2 cellular contexts compared by ENCODE assay signal in the genomic region with DNA sequence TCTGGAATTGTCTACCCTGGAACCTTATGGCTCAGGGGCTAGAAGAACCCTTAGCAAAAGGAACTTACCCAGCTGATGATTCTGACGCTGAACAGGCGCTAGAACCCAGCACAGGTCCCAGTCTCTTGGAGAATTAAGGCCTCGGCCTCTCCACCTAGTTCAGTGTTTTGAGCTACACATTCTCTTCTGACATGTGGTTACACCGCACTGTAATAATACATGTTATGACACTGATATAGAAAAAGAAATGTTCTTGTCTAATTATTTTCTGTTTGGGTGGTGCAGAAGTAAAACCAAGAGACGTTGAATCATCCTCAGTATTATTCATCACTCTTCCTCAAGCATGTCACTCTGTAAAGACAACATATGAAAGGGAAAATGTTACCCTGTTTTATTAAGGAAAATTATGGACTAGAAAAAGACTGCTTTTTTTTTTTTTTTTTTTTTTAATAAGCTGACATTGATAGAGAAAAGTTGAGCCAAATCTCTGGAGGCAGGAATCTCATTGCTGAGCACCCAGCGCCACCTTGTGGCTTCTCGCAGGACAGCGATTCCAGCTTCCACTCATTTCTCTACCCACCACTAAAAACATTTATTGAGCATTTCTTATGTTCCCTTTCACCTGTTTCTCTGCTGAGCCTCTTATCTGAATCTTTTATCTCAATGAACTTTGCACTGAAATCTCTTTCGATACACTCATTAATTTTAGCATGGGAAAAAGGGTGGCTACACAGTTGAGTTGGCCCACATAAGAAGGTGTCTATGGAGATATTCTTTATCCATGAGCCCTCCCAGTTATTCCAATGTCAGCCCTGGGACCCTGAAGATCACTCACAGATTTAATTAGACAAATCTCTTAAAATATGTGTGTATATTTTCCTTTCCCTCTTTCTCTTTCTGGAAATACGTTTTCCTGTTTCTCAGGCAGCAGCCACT.
TF ChIP-seq lines count a peak whose summit lies in the region.

No MANE protein-coding gene starts in this region.

TF ChIP-seq in HEK293, 187 proteins besides CTCF, POLR2A, EP300 and RAD21 (continued from another document):
- no peak for TF ChIP-seq ZBTB10 (tag by site-specific recombination; IDR thresholded peaks at IDR 0.05)
- TF ChIP-seq HOXC10 (CRISPR knock-in tag; IDR thresholded peaks at IDR 0.05): no peak
- TF ChIP-seq, protein P1, sequence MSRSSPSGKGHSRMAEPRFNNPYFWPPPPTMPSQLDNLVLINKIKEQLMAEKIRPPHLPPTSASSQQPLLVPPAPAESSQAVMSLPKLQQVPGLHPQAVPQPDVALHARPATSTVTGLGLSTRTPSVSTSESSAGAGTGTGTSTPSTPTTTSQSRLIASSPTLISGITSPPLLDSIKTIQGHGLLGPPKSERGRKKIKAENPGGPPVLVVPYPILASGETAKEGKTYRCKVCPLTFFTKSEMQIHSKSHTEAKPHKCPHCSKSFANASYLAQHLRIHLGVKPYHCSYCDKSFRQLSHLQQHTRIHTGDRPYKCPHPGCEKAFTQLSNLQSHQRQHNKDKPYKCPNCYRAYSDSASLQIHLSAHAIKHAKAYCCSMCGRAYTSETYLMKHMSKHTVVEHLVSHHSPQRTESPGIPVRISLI (tag by site-specific recombination; IDR thresholded peaks at IDR 0.05): peak; percentile 34; the same call in 1 of the 2 replicates
- TF ChIP-seq ZBTB26 (tag by site-specific recombination; optimal IDR thresholded peaks at IDR 0.05): no peak
TF ChIP-seq in HEK293: peak in this region for 2.

TF ChIP-seq in WTC11, 78 proteins besides CTCF, POLR2A, EP300 and RAD21 (continued from another document):
- TF ChIP-seq, protein P2, sequence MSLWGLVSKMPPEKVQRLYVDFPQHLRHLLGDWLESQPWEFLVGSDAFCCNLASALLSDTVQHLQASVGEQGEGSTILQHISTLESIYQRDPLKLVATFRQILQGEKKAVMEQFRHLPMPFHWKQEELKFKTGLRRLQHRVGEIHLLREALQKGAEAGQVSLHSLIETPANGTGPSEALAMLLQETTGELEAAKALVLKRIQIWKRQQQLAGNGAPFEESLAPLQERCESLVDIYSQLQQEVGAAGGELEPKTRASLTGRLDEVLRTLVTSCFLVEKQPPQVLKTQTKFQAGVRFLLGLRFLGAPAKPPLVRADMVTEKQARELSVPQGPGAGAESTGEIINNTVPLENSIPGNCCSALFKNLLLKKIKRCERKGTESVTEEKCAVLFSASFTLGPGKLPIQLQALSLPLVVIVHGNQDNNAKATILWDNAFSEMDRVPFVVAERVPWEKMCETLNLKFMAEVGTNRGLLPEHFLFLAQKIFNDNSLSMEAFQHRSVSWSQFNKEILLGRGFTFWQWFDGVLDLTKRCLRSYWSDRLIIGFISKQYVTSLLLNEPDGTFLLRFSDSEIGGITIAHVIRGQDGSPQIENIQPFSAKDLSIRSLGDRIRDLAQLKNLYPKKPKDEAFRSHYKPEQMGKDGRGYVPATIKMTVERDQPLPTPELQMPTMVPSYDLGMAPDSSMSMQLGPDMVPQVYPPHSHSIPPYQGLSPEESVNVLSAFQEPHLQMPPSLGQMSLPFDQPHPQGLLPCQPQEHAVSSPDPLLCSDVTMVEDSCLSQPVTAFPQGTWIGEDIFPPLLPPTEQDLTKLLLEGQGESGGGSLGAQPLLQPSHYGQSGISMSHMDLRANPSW (CRISPR knock-in tag; conservative IDR thresholded peaks at IDR 0.05; ENCODE audit: low read depth): no peak
- TF ChIP-seq FOXP1 (CRISPR knock-in tag; IDR thresholded peaks at IDR 0.05; ENCODE audit: borderline replicate concordance): no peak
- no peak for TF ChIP-seq SMAD3 (CRISPR knock-in tag; IDR thresholded peaks at IDR 0.05; ENCODE audit: borderline replicate concordance)
- TF ChIP-seq ZBTB21 (CRISPR knock-in tag; IDR thresholded peaks at IDR 0.05; ENCODE audit: borderline replicate concordance): no peak
